ENCODE assay signal across 23 cellular contexts in the genomic region with DNA sequence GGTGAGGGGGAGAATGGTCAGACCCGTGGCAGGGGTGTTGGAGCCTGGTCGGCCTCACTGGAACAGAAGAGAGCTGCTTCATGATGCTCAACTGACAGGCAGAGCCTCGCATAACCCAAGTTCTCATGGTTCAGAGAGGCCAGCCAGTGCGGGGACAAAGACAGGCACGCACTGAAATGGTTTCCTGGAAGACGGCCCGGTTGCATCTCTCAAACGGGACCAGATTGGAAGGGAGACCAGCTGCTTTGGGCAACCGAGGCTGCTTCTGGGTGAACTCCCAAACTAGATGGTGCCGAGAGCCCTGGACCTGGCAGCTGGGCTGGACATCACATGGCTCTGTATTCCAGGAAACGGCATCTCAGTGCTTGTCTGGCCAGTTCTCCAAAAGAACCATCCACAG.
A peak's percentile ranks its signal among the peaks of the same experiment; 100 is the strongest.
DNase-seq lines count a peak whose midpoint lies in the region; FAIRE-seq and TF ChIP-seq lines count a peak whose summit lies in the region.
"Had no signal": no experiment of that assay in that cellular context is flagged by ENCODE, and none has a peak within 500 bp of the region (broad histone marks: within the 10 kb centered on the region; RNA-seq: fewer than 3 reads in every experiment).

No MANE protein-coding gene starts in this region.

- in situ Hi-C loops in G401 (cut with HindIII; ENCODE audit: low sequenced_read_pairs) (no loop called here), brain microvascular endothelial cell (cut with HindIII; ENCODE audit: low pct_ligation_motif_present, low sequenced_read_pairs) (no loop called here)

- peaks cover 0 to 2% of the 10 kb centered on the region in 2 experiments for H4K20me1 ChIP-seq in H1 (replicated peaks in 1 of 2; ENCODE audit: control insufficient read depth in 1 of 2, insufficient read depth in 2 of 2, low read length in 2 of 2)

- no peak overlapping the region for H2BK20ac ChIP-seq in H1 (ENCODE audit: low read length)

- H4K8ac ChIP-seq in H1 (ENCODE audit: extremely low read depth, insufficient read depth, low read length) (peak overlapping the region; percentile 65; the same call in 1 of the 2 replicates), neuronal stem cell (ENCODE audit: low read depth, low read length) (no peak overlapping the region)

- no peaks in the 10 kb centered on the region for H3K79me2 ChIP-seq in H1 (ENCODE audit: control insufficient read depth in 1 of 2, insufficient read depth in 2 of 2, low read length in 2 of 2)

- H2BK15ac ChIP-seq in H1 (ENCODE audit: low read length) (no peak overlapping the region), neuronal stem cell (ENCODE audit: low read length) (peak overlapping the region; percentile 26)

- peaks cover 0 to 3% (median 0%) of the 10 kb centered on the region in 4 experiments; a peak in 2 of 7 replicates for H3K4me1 ChIP-seq in H1 (replicated peaks in 1 of 4; ENCODE audit: control insufficient read depth in 3 of 4, insufficient read depth in 4 of 4, low read length in 3 of 4)
- H3K4me1 ChIP-seq in neuronal stem cell (ENCODE audit: control insufficient read depth in 2 of 2, insufficient read depth in 1 of 2, low read depth in 1 of 2, low read length in 2 of 2) = no peaks in the 10 kb centered on the region
- H3K4me1 ChIP-seq in ascending aorta = no peaks in the 10 kb centered on the region
- H3K4me1 ChIP-seq: HAP-1, SJCRH30 had no signal

- H4K91ac ChIP-seq in H1 (replicated peaks; ENCODE audit: insufficient read length, low read length) = no peak overlapping the region
- H4K91ac ChIP-seq in neuronal stem cell (ENCODE audit: low read depth, low read length, poor library complexity) = no peak overlapping the region

- H2AFZ ChIP-seq in H1 (ENCODE audit: low read length) (no peak overlapping the region), neuronal stem cell (ENCODE audit: low read length) (no peak overlapping the region)
- H2AFZ ChIP-seq: GM23248, PC-9 had no signal

- CTCF ChIA-PET in H1 (lab: Charles Lee; ENCODE audit: partially characterized antibody) = interaction anchor here (1.3 to 3.5 kb wide), 2 partner anchors 17 to 61 kb away, joined by 4 to 19 read pairs; no protein-coding TSS in a partner anchor

- TF ChIP-seq EP300 in H1 (IDR thresholded peaks at IDR 0.05; ENCODE audit: borderline replicate concordance in 1 of 2, low read depth in 2 of 2, low read length in 2 of 2) = no peak

- H3K4me3 ChIP-seq in H1 (ENCODE audit: extremely low read depth in 1 of 4, insufficient read depth in 2 of 4, low read depth in 3 of 4, low read length in 4 of 4) (no peak overlapping the region), neuronal stem cell (ENCODE audit: low read length in 2 of 2) (no peak overlapping the region), brain microvascular endothelial cell (ENCODE audit: low read depth, low read length) (no peak overlapping the region), ascending aorta (no peak overlapping the region)
- H3K4me3 ChIP-seq: A549, GM23248, HAP-1, MG63, PC-9, SJCRH30 had no signal

- no peak overlapping the region for H2AK5ac ChIP-seq in H1 (ENCODE audit: low read depth, low read length)
- H2AK5ac ChIP-seq in neuronal stem cell (ENCODE audit: low read depth, low read length) = peak overlapping the region; percentile 74

- no peaks in the 10 kb centered on the region for H3K36me3 ChIP-seq in H1 (ENCODE audit: control insufficient read depth in 2 of 4, insufficient read depth in 4 of 4, low read length in 3 of 4)
- no peaks in the 10 kb centered on the region for H3K36me3 ChIP-seq in neuronal stem cell (replicated peaks in 1 of 2; ENCODE audit: control insufficient read depth in 2 of 2, insufficient read depth in 2 of 2, low read length in 2 of 2)
- H3K36me3 ChIP-seq in brain microvascular endothelial cell (replicated peaks) = no peaks in the 10 kb centered on the region
- no peaks in the 10 kb centered on the region for H3K36me3 ChIP-seq in ascending aorta
- H3K36me3 ChIP-seq: HAP-1, MG63, SJCRH30 had no signal

- no peak overlapping the region for H2BK12ac ChIP-seq in H1 (ENCODE audit: low read depth, low read length)
- no peak overlapping the region for H2BK12ac ChIP-seq in neuronal stem cell (ENCODE audit: low read length)

- H3K9ac ChIP-seq in H1 (replicated peaks in 1 of 4; ENCODE audit: extremely low read depth in 1 of 4, low read depth in 3 of 4, low read length in 3 of 4) (no peak overlapping the region), neuronal stem cell (ENCODE audit: low read depth, low read length, poor library complexity) (no peak overlapping the region)
- H3K9ac ChIP-seq: GM23248 had no signal

- no peaks in the 10 kb centered on the region; a peak in 2 of 7 replicates for H3K27me3 ChIP-seq in H1 (replicated peaks in 1 of 4; ENCODE audit: control insufficient read depth in 3 of 4, extremely low read depth in 1 of 4, insufficient read depth in 3 of 4, low read length in 3 of 4)
- no peaks in the 10 kb centered on the region for H3K27me3 ChIP-seq in neuronal stem cell (ENCODE audit: control insufficient read depth in 3 of 3, insufficient read depth in 3 of 3, low read depth in 1 of 3, low read length in 3 of 3)
- peaks cover 9% of the 10 kb centered on the region for H3K27me3 ChIP-seq in brain microvascular endothelial cell (replicated peaks)
- no peaks in the 10 kb centered on the region for H3K27me3 ChIP-seq in ascending aorta
- H3K27me3 ChIP-seq: SJCRH30 had no signal

- H3K4me2 ChIP-seq in H1 (ENCODE audit: insufficient read depth in 1 of 2, low read depth in 2 of 2, low read length in 2 of 2) (no peak overlapping the region), neuronal stem cell (ENCODE audit: insufficient read depth, low read length, poor library complexity, severe bottlenecking) (no peak overlapping the region)
- H3K4me2 ChIP-seq: A549, PC-9 had no signal

- 94% methylated on average over 11 of the region's 11 CpGs; no CpG with 5 or more reads in 1 of the 2 experiments for WGBS in H1 (ENCODE audit: extremely low coverage in 1 of 2, insufficient coverage in 1 of 2, insufficient read length in 1 of 2, insufficient replicate concordance in 2 of 2, low coverage in 1 of 2, low lambda C conversion rate in 2 of 2, missing lambda C conversion rate in 1 of 2), 2 experiments
- no CpG with 5 or more reads among the region's 11 CpGs for WGBS in neuronal stem cell (ENCODE audit: extremely low coverage in 2 of 2, insufficient read length in 2 of 2, insufficient replicate concordance in 1 of 2), 2 donors

- no peak overlapping the region for H3K27ac ChIP-seq in H1 (ENCODE audit: low read depth, low read length)
- H3K27ac ChIP-seq in neuronal stem cell (replicated peaks; ENCODE audit: low read length) = no peak overlapping the region
- H3K27ac ChIP-seq in brain microvascular endothelial cell = no peak overlapping the region
- no peak overlapping the region for H3K27ac ChIP-seq in ascending aorta
- H3K27ac ChIP-seq: A549, GM23248, PC-9, SJCRH30 had no signal

- H3K23ac ChIP-seq in H1 (ENCODE audit: insufficient read length) = no peak overlapping the region
- peak overlapping the region; percentile 89 for H3K23ac ChIP-seq in neuronal stem cell (ENCODE audit: low read depth, low read length, poor library complexity)

- POLR2A ChIA-PET in H1 (lab: Charles Lee; ENCODE audit: partially characterized antibody) = interaction anchor here (1.6 kb wide), 1 partner anchor 107 kb away, joined by 4 read pairs; no protein-coding TSS in a partner anchor

- DNase-seq in G401 (ENCODE audit: low spot score) (peak; percentile 53), H1 (ENCODE audit: low read depth in 1 of 2, low spot score in 2 of 2) (peak in 1 of 2 experiments; percentile 39), neuronal stem cell (ENCODE audit: low spot score) (no peak), brain microvascular endothelial cell (no peak), ascending aorta (ENCODE audit: low spot score in 2 of 2) (no peak)
- peak; percentile 12 for DNase-seq in stimulated activated CD8-positive, alpha-beta memory T cell treated with anti-CD3 and anti-CD28 coated beads, Interleukin-4, amount 100 ng/mL, for 48 hours
- DNase-seq in activated naive CD4-positive, alpha-beta T cell treated with Interleukin-2 at 50 U/mL for 16 hours = no peak
- DNase-seq: AML-193; CD8-positive, alpha-beta memory T cell; DMS153; DND-41; GM23248; HFFc6; KG1; MG63; NCI-H1105 treated with DMSO at 0.1 percent for 48 hours; NCI-H146; NCI-H2029; NCI-H526 treated with DMSO at 0.1 percent for 48 hours; PC-9; SJCRH30 had no signal

- H2BK5ac ChIP-seq in H1 (ENCODE audit: low read depth, low read length) = no peak overlapping the region
- no peak overlapping the region for H2BK5ac ChIP-seq in neuronal stem cell (ENCODE audit: low read length)

- H3K18ac ChIP-seq in H1 (ENCODE audit: extremely low read depth, low read length) (no peak overlapping the region), neuronal stem cell (ENCODE audit: low read length) (no peak overlapping the region)

- no peak overlapping the region for H3K4ac ChIP-seq in H1 (replicated peaks; ENCODE audit: insufficient read length, low read depth, low read length)
- no peak overlapping the region for H3K4ac ChIP-seq in neuronal stem cell (ENCODE audit: low read length)

- H3K23me2 ChIP-seq in H1 (ENCODE audit: low read depth, low read length) = no peaks in the 10 kb centered on the region

- no peak for TF ChIP-seq CTCF in H1 (IDR thresholded peaks at IDR 0.05; ENCODE audit: control extremely low read depth in 1 of 3, insufficient read depth in 1 of 3, low read depth in 1 of 3, low read length in 3 of 3)
- no peak for TF ChIP-seq CTCF in brain microvascular endothelial cell (IDR thresholded peaks at IDR 0.05; ENCODE audit: low read depth, low read length, missing control alignments)
- no peak for TF ChIP-seq CTCF in ascending aorta (IDR thresholded peaks at IDR 0.05)

- TF ChIP-seq RAD21 in H1 (IDR thresholded peaks at IDR 0.05 in 1 of 2, conservative IDR thresholded peaks at IDR 0.05 in 1 of 2; ENCODE audit: low read depth in 2 of 2, low read length in 2 of 2) = no peak

- FAIRE-seq in H1 (lab: Jason Lieb, UNC) = no peak
- FAIRE-seq: A549 had no signal

- H3K56ac ChIP-seq in H1 (replicated peaks; ENCODE audit: insufficient read length, low read depth, low read length) = no peak overlapping the region

- intact Hi-C loops in ascending aorta (cut with DNase I) = no loop called here

- H3K79me1 ChIP-seq in H1 (ENCODE audit: low read depth, low read length) (no peaks in the 10 kb centered on the region), neuronal stem cell (ENCODE audit: low read depth, low read length) (no peaks in the 10 kb centered on the region)

- TF ChIP-seq POLR2A in H1 (IDR thresholded peaks at IDR 0.05; ENCODE audit: control extremely low read depth in 1 of 2, low read depth in 2 of 2, low read length in 2 of 2) = no peak

- H3K9me3 ChIP-seq in H1 (ENCODE audit: insufficient read depth in 2 of 2, low read depth in 1 of 2, low read length in 1 of 2) = no peaks in the 10 kb centered on the region
- no peaks in the 10 kb centered on the region for H3K9me3 ChIP-seq in neuronal stem cell (replicated peaks in 1 of 2; ENCODE audit: control insufficient read depth in 2 of 2, insufficient read depth in 1 of 2, low read depth in 1 of 2, low read length in 2 of 2)
- H3K9me3 ChIP-seq in ascending aorta = no peaks in the 10 kb centered on the region
- H3K9me3 ChIP-seq: A549, HAP-1, MG63, SJCRH30 had no signal

- H3K14ac ChIP-seq in H1 (ENCODE audit: insufficient read length) = no peak overlapping the region
- H3K14ac ChIP-seq in neuronal stem cell (ENCODE audit: low read length) = peak overlapping the region; percentile 6

- H2BK120ac ChIP-seq in H1 (replicated peaks; ENCODE audit: low read depth, low read length) = no peak overlapping the region
- no peak overlapping the region for H2BK120ac ChIP-seq in neuronal stem cell (ENCODE audit: low read depth, low read length)

- H4K5ac ChIP-seq in H1 (ENCODE audit: insufficient read length, low read depth, low read length) = no peak overlapping the region

Comparison
In these comparisons a context has a peak if more than half of its experiments do, and no peak if none do; other contexts are left out.
1. DNase-seq: peak in G401 (single experiment) and stimulated activated CD8-positive, alpha-beta memory T cell treated with anti-CD3 and anti-CD28 coated beads, Interleukin-4, amount 100 ng/mL, for 48 hours (single experiment); none in neuronal stem cell (single experiment), brain microvascular endothelial cell (single experiment), activated naive CD4-positive, alpha-beta T cell treated with Interleukin-2 at 50 U/mL for 16 hours (single experiment) and ascending aorta (0 of 2).